In genomic region chr9:85056203-85056572, GRCh38 we compare ENCODE assay signal across 1 cellular context.
TF ChIP-seq lines count a peak whose summit lies in the region.

No MANE protein-coding gene starts in this region.

TF ChIP-seq in GM12878, 131 proteins besides CTCF, POLR2A, EP300 and RAD21 (continued from another document):
- peak; percentile 70 for TF ChIP-seq ATF7 (IDR thresholded peaks at IDR 0.05; ENCODE audit: low read depth)
- TF ChIP-seq CREB1 (IDR thresholded peaks at IDR 0.05; ENCODE audit: low read depth): 0 out of 2 replicates have a peak, but pooled peaks have one; percentile 18
- TF ChIP-seq, protein P1, sequence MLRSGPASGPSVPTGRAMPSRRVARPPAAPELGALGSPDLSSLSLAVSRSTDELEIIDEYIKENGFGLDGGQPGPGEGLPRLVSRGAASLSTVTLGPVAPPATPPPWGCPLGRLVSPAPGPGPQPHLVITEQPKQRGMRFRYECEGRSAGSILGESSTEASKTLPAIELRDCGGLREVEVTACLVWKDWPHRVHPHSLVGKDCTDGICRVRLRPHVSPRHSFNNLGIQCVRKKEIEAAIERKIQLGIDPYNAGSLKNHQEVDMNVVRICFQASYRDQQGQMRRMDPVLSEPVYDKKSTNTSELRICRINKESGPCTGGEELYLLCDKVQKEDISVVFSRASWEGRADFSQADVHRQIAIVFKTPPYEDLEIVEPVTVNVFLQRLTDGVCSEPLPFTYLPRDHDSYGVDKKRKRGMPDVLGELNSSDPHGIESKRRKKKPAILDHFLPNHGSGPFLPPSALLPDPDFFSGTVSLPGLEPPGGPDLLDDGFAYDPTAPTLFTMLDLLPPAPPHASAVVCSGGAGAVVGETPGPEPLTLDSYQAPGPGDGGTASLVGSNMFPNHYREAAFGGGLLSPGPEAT (IDR thresholded peaks at IDR 0.05; ENCODE audit: low read depth): peak; percentile 92
- TF ChIP-seq, protein P2, sequence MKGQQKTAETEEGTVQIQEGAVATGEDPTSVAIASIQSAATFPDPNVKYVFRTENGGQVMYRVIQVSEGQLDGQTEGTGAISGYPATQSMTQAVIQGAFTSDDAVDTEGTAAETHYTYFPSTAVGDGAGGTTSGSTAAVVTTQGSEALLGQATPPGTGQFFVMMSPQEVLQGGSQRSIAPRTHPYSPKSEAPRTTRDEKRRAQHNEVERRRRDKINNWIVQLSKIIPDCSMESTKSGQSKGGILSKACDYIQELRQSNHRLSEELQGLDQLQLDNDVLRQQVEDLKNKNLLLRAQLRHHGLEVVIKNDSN (IDR thresholded peaks at IDR 0.05; ENCODE audit: borderline replicate concordance, extremely low read length, insufficient read depth, low read depth, low read length): no peak
- TF ChIP-seq, protein P3, sequence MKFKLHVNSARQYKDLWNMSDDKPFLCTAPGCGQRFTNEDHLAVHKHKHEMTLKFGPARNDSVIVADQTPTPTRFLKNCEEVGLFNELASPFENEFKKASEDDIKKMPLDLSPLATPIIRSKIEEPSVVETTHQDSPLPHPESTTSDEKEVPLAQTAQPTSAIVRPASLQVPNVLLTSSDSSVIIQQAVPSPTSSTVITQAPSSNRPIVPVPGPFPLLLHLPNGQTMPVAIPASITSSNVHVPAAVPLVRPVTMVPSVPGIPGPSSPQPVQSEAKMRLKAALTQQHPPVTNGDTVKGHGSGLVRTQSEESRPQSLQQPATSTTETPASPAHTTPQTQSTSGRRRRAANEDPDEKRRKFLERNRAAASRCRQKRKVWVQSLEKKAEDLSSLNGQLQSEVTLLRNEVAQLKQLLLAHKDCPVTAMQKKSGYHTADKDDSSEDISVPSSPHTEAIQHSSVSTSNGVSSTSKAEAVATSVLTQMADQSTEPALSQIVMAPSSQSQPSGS (IDR thresholded peaks at IDR 0.05; ENCODE audit: low read length): peak; percentile 59; the same call in 1 of the 2 replicates
- no peak for TF ChIP-seq IRF5 (IDR thresholded peaks at IDR 0.05; ENCODE audit: borderline replicate concordance)
- no peak for TF ChIP-seq SMC3 (IDR thresholded peaks at IDR 0.05; ENCODE audit: borderline replicate concordance, low read length)
- TF ChIP-seq, protein P4, sequence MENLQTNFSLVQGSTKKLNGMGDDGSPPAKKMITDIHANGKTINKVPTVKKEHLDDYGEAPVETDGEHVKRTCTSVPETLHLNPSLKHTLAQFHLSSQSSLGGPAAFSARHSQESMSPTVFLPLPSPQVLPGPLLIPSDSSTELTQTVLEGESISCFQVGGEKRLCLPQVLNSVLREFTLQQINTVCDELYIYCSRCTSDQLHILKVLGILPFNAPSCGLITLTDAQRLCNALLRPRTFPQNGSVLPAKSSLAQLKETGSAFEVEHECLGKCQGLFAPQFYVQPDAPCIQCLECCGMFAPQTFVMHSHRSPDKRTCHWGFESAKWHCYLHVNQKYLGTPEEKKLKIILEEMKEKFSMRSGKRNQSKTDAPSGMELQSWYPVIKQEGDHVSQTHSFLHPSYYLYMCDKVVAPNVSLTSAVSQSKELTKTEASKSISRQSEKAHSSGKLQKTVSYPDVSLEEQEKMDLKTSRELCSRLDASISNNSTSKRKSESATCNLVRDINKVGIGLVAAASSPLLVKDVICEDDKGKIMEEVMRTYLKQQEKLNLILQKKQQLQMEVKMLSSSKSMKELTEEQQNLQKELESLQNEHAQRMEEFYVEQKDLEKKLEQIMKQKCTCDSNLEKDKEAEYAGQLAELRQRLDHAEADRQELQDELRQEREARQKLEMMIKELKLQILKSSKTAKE (IDR thresholded peaks at IDR 0.05; ENCODE audit: low read depth, poor library complexity, severe bottlenecking): peak; percentile 57
- TF ChIP-seq HCFC1 (IDR thresholded peaks at IDR 0.05; ENCODE audit: low read length): no peak
- no peak for TF ChIP-seq BCL11A (IDR thresholded peaks at IDR 0.05; ENCODE audit: low read depth, low read length)
- TF ChIP-seq SMARCA5 (IDR thresholded peaks at IDR 0.05): no peak
- TF ChIP-seq NKRF (conservative IDR thresholded peaks at IDR 0.05): 0 out of 2 replicates have a peak, but pooled peaks have one; percentile 18
- TF ChIP-seq FOS (IDR thresholded peaks at IDR 0.05; ENCODE audit: borderline replicate concordance, extremely low read depth, insufficient read length): no peak
- 0 out of 2 replicates have a peak, but pooled peaks have one; percentile 29 for TF ChIP-seq CREM (IDR thresholded peaks at IDR 0.05; ENCODE audit: low read depth)
- TF ChIP-seq, protein P5, sequence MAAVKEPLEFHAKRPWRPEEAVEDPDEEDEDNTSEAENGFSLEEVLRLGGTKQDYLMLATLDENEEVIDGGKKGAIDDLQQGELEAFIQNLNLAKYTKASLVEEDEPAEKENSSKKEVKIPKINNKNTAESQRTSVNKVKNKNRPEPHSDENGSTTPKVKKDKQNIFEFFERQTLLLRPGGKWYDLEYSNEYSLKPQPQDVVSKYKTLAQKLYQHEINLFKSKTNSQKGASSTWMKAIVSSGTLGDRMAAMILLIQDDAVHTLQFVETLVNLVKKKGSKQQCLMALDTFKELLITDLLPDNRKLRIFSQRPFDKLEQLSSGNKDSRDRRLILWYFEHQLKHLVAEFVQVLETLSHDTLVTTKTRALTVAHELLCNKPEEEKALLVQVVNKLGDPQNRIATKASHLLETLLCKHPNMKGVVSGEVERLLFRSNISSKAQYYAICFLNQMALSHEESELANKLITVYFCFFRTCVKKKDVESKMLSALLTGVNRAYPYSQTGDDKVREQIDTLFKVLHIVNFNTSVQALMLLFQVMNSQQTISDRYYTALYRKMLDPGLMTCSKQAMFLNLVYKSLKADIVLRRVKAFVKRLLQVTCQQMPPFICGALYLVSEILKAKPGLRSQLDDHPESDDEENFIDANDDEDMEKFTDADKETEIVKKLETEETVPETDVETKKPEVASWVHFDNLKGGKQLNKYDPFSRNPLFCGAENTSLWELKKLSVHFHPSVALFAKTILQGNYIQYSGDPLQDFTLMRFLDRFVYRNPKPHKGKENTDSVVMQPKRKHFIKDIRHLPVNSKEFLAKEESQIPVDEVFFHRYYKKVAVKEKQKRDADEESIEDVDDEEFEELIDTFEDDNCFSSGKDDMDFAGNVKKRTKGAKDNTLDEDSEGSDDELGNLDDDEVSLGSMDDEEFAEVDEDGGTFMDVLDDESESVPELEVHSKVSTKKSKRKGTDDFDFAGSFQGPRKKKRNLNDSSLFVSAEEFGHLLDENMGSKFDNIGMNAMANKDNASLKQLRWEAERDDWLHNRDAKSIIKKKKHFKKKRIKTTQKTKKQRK (IDR thresholded peaks at IDR 0.05; ENCODE audit: low read depth, low read length): no peak
- no peak for TF ChIP-seq SIX5 (IDR thresholded peaks at IDR 0.05; ENCODE audit: low read depth, low read length, severe bottlenecking)
- no peak for TF ChIP-seq ZNF24 (IDR thresholded peaks at IDR 0.05)
